8 cellular contexts compared by ENCODE assay signal in genomic region chrX:136880452-136881013, GRCh38. TPM values are rescaled to one million over a fixed set of nuclear protein-coding genes. Genes with fewer than 3 reads are reported as not detected.
DNase-seq lines count a peak whose midpoint lies in the region; ATAC-seq and TF ChIP-seq lines count a peak whose summit lies in the region.

TSS of gene RBMX (minus strand) at chrX:136880725. CDS start at chrX:136879427, 1,298 bp downstream.

- H2AK5ac ChIP-seq in trophoblast cell (ENCODE audit: low read length), result peak within 1 kb of the TSS; percentile 96

- no peak within 1 kb of the TSS for H2BK12ac ChIP-seq in trophoblast cell (ENCODE audit: low read length)

- H4K12ac ChIP-seq in trophoblast cell (ENCODE audit: low read depth, low read length), result peak within 1 kb of the TSS; percentile 97

- no peak for TF ChIP-seq EP300 in transverse colon (IDR thresholded peaks at IDR 0.05; ENCODE audit: low read depth)

- peak within 1 kb of the TSS; percentile 86 for H3K14ac ChIP-seq in trophoblast cell (ENCODE audit: low read length)

- peak; percentile 90 for DNase-seq in GM12864 (ENCODE audit: low read depth)
- DNase-seq in NCI-H1417 (lab: John Stamatoyannopoulos, UW), result peak; percentile 90 to 97 (median 97)
- peak; percentile 76 to 91 for DNase-seq in SW 1271 (lab: John Stamatoyannopoulos, UW)
- DNase-seq in activated naive CD8-positive, alpha-beta T cell treated with anti-CD3 and anti-CD28 coated beads, Interleukin-2, amount 50 U/mL, for 16 hours (ENCODE audit: low read depth, low spot score), result peak; percentile 70
- peak; percentile 92 to 95 for DNase-seq in cardiac muscle cell (ENCODE audit: low read depth in 1 of 2, low spot score in 1 of 2)
- DNase-seq in trophoblast cell, result peak; percentile 82 to 92
- peak; percentile 92 for DNase-seq in transverse colon

- H3K23ac ChIP-seq in trophoblast cell (ENCODE audit: low read length), result no peak within 1 kb of the TSS

- peak within 1 kb of the TSS; percentile 96 for H2BK120ac ChIP-seq in trophoblast cell (ENCODE audit: insufficient read depth, low read length, poor library complexity)

- intact Hi-C loops in transverse colon (cut with DNase I; ENCODE audit: low total_unique reads), result no loop called here

- peak within 1 kb of the TSS; percentile 100 for H3K4ac ChIP-seq in trophoblast cell (ENCODE audit: low read depth, low read length)

- no peaks in the 10 kb centered on the region for H3K4me1 ChIP-seq in cardiac muscle cell (ENCODE audit: low read depth)
- H3K4me1 ChIP-seq in trophoblast cell (ENCODE audit: control insufficient read depth in 1 of 2, insufficient read depth in 2 of 2, low read length in 2 of 2), result no peaks in the 10 kb centered on the region
- H3K4me1 ChIP-seq in transverse colon, result peaks cover 0 to 10% (median 0%) of the 10 kb centered on the region in 4 donors

- peak; percentile 96 for ATAC-seq in HG02759 (IDR thresholded peaks at IDR 0.05; ENCODE audit: unreplicated experiment)

- whole genome bisulfite sequencing in trophoblast cell (ENCODE audit: extremely low coverage, insufficient coverage, insufficient read length), result no CpG with 5 or more reads among the region's 34 CpGs
- 41% methylated on average over 34 of the region's 34 CpGs; no CpG with 5 or more reads in 1 of the 2 donors for WGBS in transverse colon (ENCODE audit: low coverage in 1 of 2), 2 donors

- peak within 1 kb of the TSS; percentile 62 for H3K4me2 ChIP-seq in trophoblast cell (ENCODE audit: low read length)

- H3K4me3 ChIP-seq in GM12864 (ENCODE audit: low read depth, low read length), result peak within 1 kb of the TSS; percentile 74
- peak within 1 kb of the TSS; percentile 77 for H3K4me3 ChIP-seq in cardiac muscle cell
- peak within 1 kb of the TSS; percentile 86 for H3K4me3 ChIP-seq in trophoblast cell (ENCODE audit: low read depth, low read length)
- H3K4me3 ChIP-seq in transverse colon, result peak within 1 kb of the TSS; percentile 61 to 83 (median 80)

- H3K27me3 ChIP-seq in cardiac muscle cell (no peaks in the 10 kb centered on the region), trophoblast cell (ENCODE audit: insufficient read depth, low read length) (no peaks in the 10 kb centered on the region), transverse colon (no peaks in the 10 kb centered on the region)

- in situ Hi-C loops in transverse colon (cut with MboI; ENCODE audit: low pct_ligation_motif_present in 1 of 4, low pct_unique_long_range_greater_than_20kb in 1 of 4, low sequenced_read_pairs in 3 of 4), result no loop called here

- TF ChIP-seq CTCF in GM12864 (IDR thresholded peaks at IDR 0.05; ENCODE audit: low read depth, low read length, missing control alignments), result no peak
- TF ChIP-seq CTCF in cardiac muscle cell (IDR thresholded peaks at IDR 0.05; ENCODE audit: low read depth, low read length), result no peak
- no peak for TF ChIP-seq CTCF in transverse colon (IDR thresholded peaks at IDR 0.05)

- TF ChIP-seq POLR2A in transverse colon (IDR thresholded peaks at IDR 0.05), result peak; percentile 98

- no peak within 1 kb of the TSS for H2AFZ ChIP-seq in trophoblast cell (ENCODE audit: insufficient read depth, low read length, poor library complexity)

- H3K9ac ChIP-seq in trophoblast cell (ENCODE audit: low read length), result peak within 1 kb of the TSS; percentile 96

- H2BK5ac ChIP-seq in trophoblast cell (ENCODE audit: low read depth, low read length, poor library complexity), result peak within 1 kb of the TSS; percentile 93

- H3K18ac ChIP-seq in trophoblast cell (ENCODE audit: low read length), result peak within 1 kb of the TSS; percentile 99

- peaks cover 8% of the 10 kb centered on the region for H3K79me1 ChIP-seq in trophoblast cell (ENCODE audit: low read length)

- H4K91ac ChIP-seq in trophoblast cell (ENCODE audit: low read depth, low read length), result peak within 1 kb of the TSS; percentile 96

- peaks cover 10% of the 10 kb centered on the region for H3K79me2 ChIP-seq in trophoblast cell (ENCODE audit: control insufficient read depth, insufficient read depth, low read length, poor library complexity)

- peaks cover 17% of the 10 kb centered on the region for H3K36me3 ChIP-seq in cardiac muscle cell
- peaks cover 19 to 22% of the 10 kb centered on the region in 2 experiments for H3K36me3 ChIP-seq in trophoblast cell (ENCODE audit: control insufficient read depth in 1 of 2, insufficient read depth in 2 of 2, low read length in 2 of 2)
- peaks cover 0 to 7% (median 0%) of the 10 kb centered on the region in 4 donors for H3K36me3 ChIP-seq in transverse colon

- H4K8ac ChIP-seq in trophoblast cell (ENCODE audit: low read depth, low read length), result peak within 1 kb of the TSS; percentile 86

- no peaks in the 10 kb centered on the region for H3K9me3 ChIP-seq in cardiac muscle cell (ENCODE audit: low read depth)
- H3K9me3 ChIP-seq in trophoblast cell (ENCODE audit: insufficient read depth, low read depth, low read length), result no peaks in the 10 kb centered on the region
- no peaks in the 10 kb centered on the region for H3K9me3 ChIP-seq in transverse colon

- H3K27ac ChIP-seq in cardiac muscle cell (peak within 1 kb of the TSS; percentile 93), trophoblast cell (ENCODE audit: low read depth, low read length) (peak within 1 kb of the TSS; percentile 71), transverse colon (peak within 1 kb of the TSS; percentile 88 to 98 (median 94))

RNA-seq across cellular contexts. Expression of gene RBMX, which starts in this region (rescaled TPM):
- total RNA-seq in cardiac muscle cell, result 304 and 370 TPM in 2 replicates
- polyA plus RNA-seq in cardiac muscle cell, result 169 and 232 TPM in 2 replicates
- 185 and 196 TPM in 2 replicates for polyA plus RNA-seq in trophoblast cell (2013)
- 100 to 1,000 TPM; 116 to 212 (median 206) TPM for total RNA-seq in transverse colon

Comparison
In these comparisons a context has a peak if more than half of its experiments do, and no peak if none do; other contexts are left out.
1. Peak in every context shown above with its lines: DNase-seq, ATAC-seq, H3K4me3 ChIP-seq and H3K27ac ChIP-seq.